In the genomic region with DNA sequence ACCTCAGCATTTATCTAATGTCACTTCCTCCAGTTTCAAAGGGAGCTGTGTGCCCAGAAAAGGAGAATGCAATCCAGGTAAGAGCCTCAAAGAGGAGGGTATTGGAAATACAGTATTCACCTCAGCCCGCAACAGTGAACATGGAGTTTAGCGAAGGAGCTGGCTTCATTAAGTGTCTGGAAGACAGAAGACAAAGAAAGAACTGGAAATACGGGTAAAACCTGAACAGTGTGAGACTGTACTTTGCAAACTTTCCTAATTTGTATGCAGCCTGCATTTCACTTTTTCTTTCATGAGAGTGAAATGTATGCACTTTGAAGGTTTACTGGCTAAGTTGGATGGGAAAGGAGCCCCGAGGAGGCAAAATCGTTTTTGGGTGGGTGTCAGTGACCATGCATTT, we compare ENCODE assay signal across 15 cellular contexts.
"Had no signal": no experiment of that assay in that cellular context is flagged by ENCODE, and none has a peak within 500 bp of the region (broad histone marks: within the 10 kb centered on the region; RNA-seq: fewer than 3 reads in every experiment).

No MANE protein-coding gene starts in this region.

- H3K4me3 ChIP-seq: body of pancreas, thyroid gland, vagina had no signal

- H3K36me3 ChIP-seq: thyroid gland, vagina had no signal

- H3K4me1 ChIP-seq: body of pancreas, thyroid gland, vagina had no signal

- DNase-seq: activated CD4-positive, alpha-beta T cell treated with anti-CD3 and anti-CD28 coated beads, Interleukin-2, amount 50 U/mL, for 48 hours; activated naive CD4-positive, alpha-beta T cell treated with anti-CD3 and anti-CD28 coated beads for 36 hours; body of pancreas; cortex of kidney; effector CD8-positive, alpha-beta T cell; midbrain; posterior cingulate gyrus; SK-N-SH; stimulated activated CD4-positive, alpha-beta T cell treated with anti-CD3 and anti-CD28 coated beads, Interleukin-2, amount 100 ng/mL, for 48 hours; T-helper 1 cell; T1000; thyroid gland had no signal

- H3K36me3 Mint-ChIP-seq: stimulated activated memory B cell treated with anti-CD40 and anti-IgM and Interleukin-4, amounts not matched to agents 10 μg/mL and 1 μg/mL and 100 μg/mL, for 72 hours had no signal

- H3K4me3 Mint-ChIP-seq: activated naive CD4-positive, alpha-beta T cell treated with anti-CD3 and anti-CD28 coated beads for 36 hours; stimulated activated memory B cell treated with anti-CD40 and anti-IgM and Interleukin-4, amounts not matched to agents 10 μg/mL and 1 μg/mL and 100 μg/mL, for 72 hours had no signal

- H3K4me1 Mint-ChIP-seq: stimulated activated memory B cell treated with anti-CD40 and anti-IgM and Interleukin-4, amounts not matched to agents 10 μg/mL and 1 μg/mL and 100 μg/mL, for 72 hours had no signal

- H3K27ac Mint-ChIP-seq: activated naive CD4-positive, alpha-beta T cell treated with anti-CD3 and anti-CD28 coated beads for 36 hours; activated T-helper 2 cell treated with anti-CD3 and anti-CD28 coated beads, Interferon-gamma antibody, Interleukin-2, Interleukin-4, amounts not matched to agents 10 μg/mL and 5 μg/mL and 100 μg/mL, durations not matched to agents 14 hours and 24 hours and 36 hours; stimulated activated memory B cell treated with anti-CD40 and anti-IgM and Interleukin-4, amounts not matched to agents 10 μg/mL and 1 μg/mL and 100 μg/mL, for 72 hours had no signal

- H3K9me3 ChIP-seq: body of pancreas, SK-N-SH, thyroid gland, vagina had no signal

- H3K27me3 ChIP-seq: body of pancreas, thyroid gland, vagina had no signal

- ATAC-seq: body of pancreas; stimulated activated memory B cell treated with anti-CD40 and anti-IgM and Interleukin-4, amounts not matched to agents 10 μg/mL and 1 μg/mL and 100 μg/mL, for 72 hours had no signal

- H3K27ac ChIP-seq: body of pancreas, thyroid gland, vagina had no signal
